8 cellular contexts compared by ENCODE assay signal in genomic region chr20:56391596-56392281, GRCh38. TPM values are rescaled to one million over a fixed set of nuclear protein-coding genes. Genes with fewer than 3 reads are reported as not detected.
DNase-seq lines count a peak whose midpoint lies in the region; ATAC-seq, FAIRE-seq and TF ChIP-seq lines count a peak whose summit lies in the region.

Gene AURKA, minus strand, starts transcription at chr20:56392215. Its CDS starts 4,018 bp downstream, at chr20:56388197.

- TF ChIP-seq POLR2A in GM18951 (IDR thresholded peaks at IDR 0.05; ENCODE audit: extremely low read depth, insufficient read depth, insufficient read length), result peak; percentile 62

- in situ Hi-C loops in GM18951 (cut with MboI; ENCODE audit: low sequenced_read_pairs, unreplicated experiment), result no loop called here

- H3K27ac Mint-ChIP-seq in activated CD4-positive, alpha-beta memory T cell treated with anti-CD3 and anti-CD28 coated beads, Interleukin-2, amount 10 ng/mL, durations not matched to agents 7 days and 5 days, result no peak within 1 kb of the TSS

- peak; percentile 29 for ATAC-seq in HG03139 (IDR thresholded peaks at IDR 0.05; ENCODE audit: unreplicated experiment)

- CTCF ChIA-PET in activated CD4-positive, alpha-beta memory T cell treated with anti-CD3 and anti-CD28 coated beads, Interleukin-2, amount 10 ng/mL, durations not matched to agents 7 days and 5 days (lab: Charles Lee), result interaction anchor here (0.8 to 1.8 kb wide), 4 partner anchors 18 to 123 kb away, joined by 3 to 12 read pairs (median 3); partner anchors contain the start of gene RTF2

- 0% methylated on average over 37 of the region's 37 CpGs for WGBS in small intestine, 3 donors

- peak within 1 kb of the TSS; percentile 91 for H3K27ac ChIP-seq in left ventricle myocardium inferior (replicated peaks)
- peak within 1 kb of the TSS; percentile 89 to 94 for H3K27ac ChIP-seq in small intestine (ENCODE audit: low read depth in 1 of 2, low read length in 1 of 2)

- POLR2A ChIA-PET in activated CD4-positive, alpha-beta memory T cell treated with anti-CD3 and anti-CD28 coated beads, Interleukin-2, amount 10 ng/mL, durations not matched to agents 7 days and 5 days (lab: Charles Lee), result interaction anchor here (0.5 to 4.1 kb wide), 32 partner anchors 9 to 1000 kb away, joined by 3 to 58 read pairs (median 5); partner anchors contain the start of genes CASS4, FAM210B and RTF2

- H3K36me3 ChIP-seq in BE2C (peaks cover 54% of the 10 kb centered on the region), left ventricle myocardium inferior (peaks cover 16% of the 10 kb centered on the region), small intestine (ENCODE audit: control insufficient read depth in 2 of 2, insufficient read depth in 2 of 2, low read length in 2 of 2) (peaks cover 0 to 9% of the 10 kb centered on the region in 2 donors)

- TF ChIP-seq CTCF in BE2C (IDR thresholded peaks at IDR 0.05; ENCODE audit: low read depth, low read length), result no peak
- no peak for TF ChIP-seq CTCF in left ventricle myocardium inferior (IDR thresholded peaks at IDR 0.05; ENCODE audit: borderline replicate concordance)

- intact Hi-C loops in left ventricle myocardium inferior (cut with micrococcal nuclease), result no loop called here

- no peaks in the 10 kb centered on the region for H3K9me3 Mint-ChIP-seq in activated CD4-positive, alpha-beta memory T cell treated with anti-CD3 and anti-CD28 coated beads, Interleukin-2, amount 10 ng/mL, durations not matched to agents 7 days and 5 days

- H3K27me3 Mint-ChIP-seq in activated CD4-positive, alpha-beta memory T cell treated with anti-CD3 and anti-CD28 coated beads, Interleukin-2, amount 10 ng/mL, durations not matched to agents 7 days and 5 days, result no peaks in the 10 kb centered on the region

- no peak within 1 kb of the TSS for H3K4me3 Mint-ChIP-seq in activated CD4-positive, alpha-beta memory T cell treated with anti-CD3 and anti-CD28 coated beads, Interleukin-2, amount 10 ng/mL, durations not matched to agents 7 days and 5 days

- H3K4me1 ChIP-seq in BE2C, result peaks cover 4% of the 10 kb centered on the region; the same call in 1 of the 2 replicates
- H3K4me1 ChIP-seq in left ventricle myocardium inferior, result peaks cover 32% of the 10 kb centered on the region
- peaks cover 0 to 4% of the 10 kb centered on the region in 2 donors for H3K4me1 ChIP-seq in small intestine (ENCODE audit: control insufficient read depth in 2 of 2, insufficient read depth in 1 of 2, low read depth in 1 of 2, low read length in 1 of 2)

- H3K4me3 ChIP-seq in BE2C (ENCODE audit: low read depth, low read length) (peak within 1 kb of the TSS; percentile 99), left ventricle myocardium inferior (peak within 1 kb of the TSS; percentile 92), small intestine (ENCODE audit: low read depth in 1 of 2, low read length in 2 of 2) (peak within 1 kb of the TSS; percentile 76 to 93)

- peaks cover 69% of the 10 kb centered on the region for H3K36me3 Mint-ChIP-seq in activated CD4-positive, alpha-beta memory T cell treated with anti-CD3 and anti-CD28 coated beads, Interleukin-2, amount 10 ng/mL, durations not matched to agents 7 days and 5 days (ENCODE audit: low read depth)

- no peaks in the 10 kb centered on the region for H3K27me3 ChIP-seq in BE2C
- no peaks in the 10 kb centered on the region for H3K27me3 ChIP-seq in left ventricle myocardium inferior (ENCODE audit: low read depth)
- no peaks in the 10 kb centered on the region for H3K27me3 ChIP-seq in small intestine (ENCODE audit: control insufficient read depth in 2 of 2, insufficient read depth in 2 of 2, low read length in 2 of 2)

- H3K9me3 ChIP-seq in BE2C (no peaks in the 10 kb centered on the region), left ventricle myocardium inferior (replicated peaks) (no peaks in the 10 kb centered on the region), small intestine (ENCODE audit: control insufficient read depth, low read depth) (no peaks in the 10 kb centered on the region)

- no peak for DNase-seq in BE2C
- no peak for DNase-seq in activated CD4-positive, alpha-beta memory T cell treated with anti-CD3 and anti-CD28 coated beads, Interleukin-2, amount 10 ng/mL, durations not matched to agents 7 days and 5 days
- no peak for DNase-seq in left ventricle myocardium inferior
- DNase-seq in small intestine, result no peak
- no peak for DNase-seq in activated effector memory CD4-positive, alpha-beta T cell treated with Interleukin-2 at 50 U/mL for 16 hours
- DNase-seq in NCI-H2196 (lab: John Stamatoyannopoulos, UW; ENCODE audit: unreplicated experiment), result no peak

- H3K4me1 Mint-ChIP-seq in activated CD4-positive, alpha-beta memory T cell treated with anti-CD3 and anti-CD28 coated beads, Interleukin-2, amount 10 ng/mL, durations not matched to agents 7 days and 5 days, result peaks cover 64% of the 10 kb centered on the region

- no peak for FAIRE-seq in small intestine (lab: Jason Lieb, UNC)

RNA-seq across cellular contexts. Expression of gene AURKA, which starts in this region (rescaled TPM):
- 10.9 TPM for polyA plus RNA-seq in BE2C (2012; ENCODE audit: insufficient read depth, insufficient read length, low read depth)
- total RNA-seq in activated CD4-positive, alpha-beta memory T cell treated with anti-CD3 and anti-CD28 coated beads, Interleukin-2, amount 10 ng/mL, durations not matched to agents 7 days and 5 days, result 10 to 100 TPM; 91.9 to 95.4 TPM
- total RNA-seq in left ventricle myocardium inferior, result 7.8 TPM
- polyA plus RNA-seq in small intestine, result 10 to 100 TPM in 2 of 3 donors, 1 to 10 TPM in 1; 4.3 to 26.6 (median 12.7) TPM

Comparison
In these comparisons a context has a peak if more than half of its experiments do, and no peak if none do; other contexts are left out.
1. RNA of gene AURKA (total RNA-seq): 91.9 to 95.4 TPM in activated CD4-positive, alpha-beta memory T cell treated with anti-CD3 and anti-CD28 coated beads, Interleukin-2, amount 10 ng/mL, durations not matched to agents 7 days and 5 days; 7.8 TPM in left ventricle myocardium inferior (single experiment); every median in the first group is over 10 times any median in the second.
2. Peak in every context shown above with its lines, with median percentiles within 50 percentile points of each other: H3K4me3 ChIP-seq.